Comparison of ENCODE assay signal across 4 cellular contexts in genomic region chr14:18955816-18956215, GRCh38. TPM values are rescaled to one million over a fixed set of nuclear protein-coding genes. Genes with fewer than 3 reads are reported as not detected.
"Had no signal": no experiment of that assay in that cellular context is flagged by ENCODE, and none has a peak within 500 bp of the region (broad histone marks: within the 10 kb centered on the region; RNA-seq: fewer than 3 reads in every experiment).

No MANE protein-coding gene starts in this region.

RNA-seq across cellular contexts. Expression of gene POTEM, which starts 11.4 kb away (rescaled TPM):
- total RNA-seq: LHCN-M2, M059J, MCF 10A, NCI-H460 had no signal
